Comparison of ENCODE assay signal across 1 cellular context in the genomic region with DNA sequence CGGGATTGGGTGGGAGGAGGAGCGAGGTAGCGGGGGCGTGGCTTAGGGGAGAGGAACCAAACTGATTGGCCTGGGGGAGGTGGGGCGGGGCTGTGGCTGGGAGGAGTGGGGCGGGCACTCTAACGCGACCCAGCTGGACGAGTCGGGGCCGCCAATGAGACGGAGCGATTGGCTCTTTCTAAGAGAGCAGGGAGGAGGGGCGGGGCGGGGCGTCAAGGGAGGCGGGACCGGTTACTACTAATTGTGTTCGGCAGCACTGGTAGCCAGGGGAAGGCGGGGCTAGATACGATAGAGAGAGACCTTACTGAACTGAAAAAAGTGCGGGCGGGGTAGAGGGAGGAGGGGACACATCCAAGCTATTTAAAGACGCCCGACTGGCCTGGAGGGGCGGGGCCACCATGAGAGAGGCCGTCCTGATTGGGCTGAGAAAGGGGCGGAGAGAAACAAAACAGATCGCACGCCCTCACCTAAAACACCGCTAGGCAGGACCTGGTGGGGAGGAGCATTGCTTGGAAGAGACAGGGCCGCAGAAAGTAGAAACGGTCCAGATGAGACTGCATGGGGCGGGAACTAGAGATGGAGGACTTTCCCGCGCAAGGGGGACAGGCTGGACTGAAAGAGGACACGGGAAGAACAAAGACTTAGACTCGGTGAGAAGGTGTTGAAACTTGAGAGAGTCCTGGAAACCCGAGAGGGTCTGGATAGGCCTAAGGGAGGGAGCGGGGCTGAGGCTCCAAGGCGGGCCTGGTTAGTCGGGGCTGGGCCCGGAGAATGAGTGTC.
TF ChIP-seq lines count a peak whose summit lies in the region.

TSS of gene KCNC3 (minus strand) at position 232 of the 780 bp plus-strand sequence. CDS start 295 bp downstream, outside the sequence.

TF ChIP-seq in K562, 482 proteins besides CTCF, POLR2A, EP300 and RAD21 (continued from another document and continues in another):
- TF ChIP-seq, protein P1, sequence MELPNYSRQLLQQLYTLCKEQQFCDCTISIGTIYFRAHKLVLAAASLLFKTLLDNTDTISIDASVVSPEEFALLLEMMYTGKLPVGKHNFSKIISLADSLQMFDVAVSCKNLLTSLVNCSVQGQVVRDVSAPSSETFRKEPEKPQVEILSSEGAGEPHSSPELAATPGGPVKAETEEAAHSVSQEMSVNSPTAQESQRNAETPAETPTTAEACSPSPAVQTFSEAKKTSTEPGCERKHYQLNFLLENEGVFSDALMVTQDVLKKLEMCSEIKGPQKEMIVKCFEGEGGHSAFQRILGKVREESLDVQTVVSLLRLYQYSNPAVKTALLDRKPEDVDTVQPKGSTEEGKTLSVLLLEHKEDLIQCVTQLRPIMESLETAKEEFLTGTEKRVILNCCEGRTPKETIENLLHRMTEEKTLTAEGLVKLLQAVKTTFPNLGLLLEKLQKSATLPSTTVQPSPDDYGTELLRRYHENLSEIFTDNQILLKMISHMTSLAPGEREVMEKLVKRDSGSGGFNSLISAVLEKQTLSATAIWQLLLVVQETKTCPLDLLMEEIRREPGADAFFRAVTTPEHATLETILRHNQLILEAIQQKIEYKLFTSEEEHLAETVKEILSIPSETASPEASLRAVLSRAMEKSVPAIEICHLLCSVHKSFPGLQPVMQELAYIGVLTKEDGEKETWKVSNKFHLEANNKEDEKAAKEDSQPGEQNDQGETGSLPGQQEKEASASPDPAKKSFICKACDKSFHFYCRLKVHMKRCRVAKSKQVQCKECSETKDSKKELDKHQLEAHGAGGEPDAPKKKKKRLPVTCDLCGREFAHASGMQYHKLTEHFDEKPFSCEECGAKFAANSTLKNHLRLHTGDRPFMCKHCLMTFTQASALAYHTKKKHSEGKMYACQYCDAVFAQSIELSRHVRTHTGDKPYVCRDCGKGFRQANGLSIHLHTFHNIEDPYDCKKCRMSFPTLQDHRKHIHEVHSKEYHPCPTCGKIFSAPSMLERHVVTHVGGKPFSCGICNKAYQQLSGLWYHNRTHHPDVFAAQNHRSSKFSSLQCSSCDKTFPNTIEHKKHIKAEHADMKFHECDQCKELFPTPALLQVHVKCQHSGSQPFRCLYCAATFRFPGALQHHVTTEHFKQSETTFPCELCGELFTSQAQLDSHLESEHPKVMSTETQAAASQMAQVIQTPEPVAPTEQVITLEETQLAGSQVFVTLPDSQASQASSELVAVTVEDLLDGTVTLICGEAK (IDR thresholded peaks at IDR 0.05) = peak; percentile 40; the same call in 1 of the 2 replicates
- TF ChIP-seq, protein P1 (CRISPR knock-in tag; IDR thresholded peaks at IDR 0.05) = no peak
- TF ChIP-seq ZBTB5 (IDR thresholded peaks at IDR 0.05) (no peak), FOXM1 (IDR thresholded peaks at IDR 0.05; ENCODE audit: low read depth) (0 out of 2 replicates have a peak, but pooled peaks have one; percentile 13), FOXM1 (CRISPR knock-in tag; IDR thresholded peaks at IDR 0.05; ENCODE audit: low read depth) (no peak), HEY1 (CRISPR knock-in tag; IDR thresholded peaks at IDR 0.05; ENCODE audit: borderline replicate concordance) (no peak), TEAD1 (CRISPR knock-in tag; IDR thresholded peaks at IDR 0.05) (peak in 1 of 2 experiments; percentile 60; a peak in 1 of 4 replicates), STAT5A (IDR thresholded peaks at IDR 0.05; ENCODE audit: borderline replicate concordance, low read length) (no peak), ETS2 (tag; IDR thresholded peaks at IDR 0.05; ENCODE audit: borderline replicate concordance, poor library complexity, severe bottlenecking) (no peak), ZBTB2 (IDR thresholded peaks at IDR 0.05) (0 out of 2 replicates have a peak, but pooled peaks have one; percentile 23), AFF1 (IDR thresholded peaks at IDR 0.05; ENCODE audit: low read depth in 1 of 2, partially characterized antibody in 2 of 2) (peak in 1 of 2 experiments; percentile 61), GABPB2 (CRISPR knock-in tag; conservative IDR thresholded peaks at IDR 0.05) (0 out of 2 replicates have a peak, but pooled peaks have one; percentile 50), E2F6 (IDR thresholded peaks at IDR 0.05; ENCODE audit: borderline replicate concordance in 1 of 2, extremely low read depth in 1 of 2, insufficient read depth in 1 of 2, insufficient read length in 1 of 2, low read depth in 1 of 2, low read length in 1 of 2, poor library complexity in 1 of 2, severe bottlenecking in 1 of 2) (peak; percentile 71 to 85), ZFX (CRISPR knock-in tag; IDR thresholded peaks at IDR 0.05) (peak; percentile 87), SUPT5H (IDR thresholded peaks at IDR 0.05) (peak; percentile 85), ARID1B (IDR thresholded peaks at IDR 0.05) (peak; percentile 40; the same call in 1 of the 2 replicates), NKRF (IDR thresholded peaks at IDR 0.05; ENCODE audit: borderline replicate concordance) (peak; percentile 68), MTA3 (IDR thresholded peaks at IDR 0.05; ENCODE audit: borderline replicate concordance) (peak; percentile 85; the same call in 1 of the 2 replicates), MED1 (CRISPR knock-in tag; IDR thresholded peaks at IDR 0.05; ENCODE audit: borderline replicate concordance) (no peak), POLR2G (IDR thresholded peaks at IDR 0.05; ENCODE audit: low read depth, low read length) (peak; percentile 65), HDAC3 (IDR thresholded peaks at IDR 0.05; ENCODE audit: borderline replicate concordance, partially characterized antibody) (no peak), BCOR (IDR thresholded peaks at IDR 0.05) (peak; percentile 74)
- TF ChIP-seq, protein P2, sequence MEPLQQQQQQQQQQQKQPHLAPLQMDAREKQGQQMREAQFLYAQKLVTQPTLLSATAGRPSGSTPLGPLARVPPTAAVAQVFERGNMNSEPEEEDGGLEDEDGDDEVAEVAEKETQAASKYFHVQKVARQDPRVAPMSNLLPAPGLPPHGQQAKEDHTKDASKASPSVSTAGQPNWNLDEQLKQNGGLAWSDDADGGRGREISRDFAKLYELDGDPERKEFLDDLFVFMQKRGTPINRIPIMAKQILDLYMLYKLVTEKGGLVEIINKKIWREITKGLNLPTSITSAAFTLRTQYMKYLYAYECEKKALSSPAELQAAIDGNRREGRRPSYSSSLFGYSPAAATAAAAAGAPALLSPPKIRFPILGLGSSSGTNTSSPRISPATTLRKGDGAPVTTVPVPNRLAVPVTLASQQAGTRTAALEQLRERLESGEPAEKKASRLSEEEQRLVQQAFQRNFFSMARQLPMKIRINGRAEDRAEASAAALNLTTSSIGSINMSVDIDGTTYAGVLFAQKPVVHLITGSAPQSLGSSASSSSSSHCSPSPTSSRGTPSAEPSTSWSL (CRISPR knock-in tag; IDR thresholded peaks at IDR 0.05; ENCODE audit: borderline replicate concordance) = no peak
- TF ChIP-seq, protein P3, sequence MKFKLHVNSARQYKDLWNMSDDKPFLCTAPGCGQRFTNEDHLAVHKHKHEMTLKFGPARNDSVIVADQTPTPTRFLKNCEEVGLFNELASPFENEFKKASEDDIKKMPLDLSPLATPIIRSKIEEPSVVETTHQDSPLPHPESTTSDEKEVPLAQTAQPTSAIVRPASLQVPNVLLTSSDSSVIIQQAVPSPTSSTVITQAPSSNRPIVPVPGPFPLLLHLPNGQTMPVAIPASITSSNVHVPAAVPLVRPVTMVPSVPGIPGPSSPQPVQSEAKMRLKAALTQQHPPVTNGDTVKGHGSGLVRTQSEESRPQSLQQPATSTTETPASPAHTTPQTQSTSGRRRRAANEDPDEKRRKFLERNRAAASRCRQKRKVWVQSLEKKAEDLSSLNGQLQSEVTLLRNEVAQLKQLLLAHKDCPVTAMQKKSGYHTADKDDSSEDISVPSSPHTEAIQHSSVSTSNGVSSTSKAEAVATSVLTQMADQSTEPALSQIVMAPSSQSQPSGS (CRISPR knock-in tag; IDR thresholded peaks at IDR 0.05) = no peak
